Comparison of ENCODE assay signal across 1 cellular context in genomic region chr9:92617195-92617813, GRCh38.
TF ChIP-seq lines count a peak whose summit lies in the region.

No MANE protein-coding gene starts in this region.

TF ChIP-seq in GM23338, 12 proteins besides CTCF, POLR2A, EP300 and RAD21 (continued from another document):
- no peak for TF ChIP-seq ZNF462 (CRISPR knock-in tag; IDR thresholded peaks at IDR 0.05)
- no peak for TF ChIP-seq ETS1 (IDR thresholded peaks at IDR 0.05)
